Comparison of ENCODE assay signal across 8 cellular contexts in the genomic region with DNA sequence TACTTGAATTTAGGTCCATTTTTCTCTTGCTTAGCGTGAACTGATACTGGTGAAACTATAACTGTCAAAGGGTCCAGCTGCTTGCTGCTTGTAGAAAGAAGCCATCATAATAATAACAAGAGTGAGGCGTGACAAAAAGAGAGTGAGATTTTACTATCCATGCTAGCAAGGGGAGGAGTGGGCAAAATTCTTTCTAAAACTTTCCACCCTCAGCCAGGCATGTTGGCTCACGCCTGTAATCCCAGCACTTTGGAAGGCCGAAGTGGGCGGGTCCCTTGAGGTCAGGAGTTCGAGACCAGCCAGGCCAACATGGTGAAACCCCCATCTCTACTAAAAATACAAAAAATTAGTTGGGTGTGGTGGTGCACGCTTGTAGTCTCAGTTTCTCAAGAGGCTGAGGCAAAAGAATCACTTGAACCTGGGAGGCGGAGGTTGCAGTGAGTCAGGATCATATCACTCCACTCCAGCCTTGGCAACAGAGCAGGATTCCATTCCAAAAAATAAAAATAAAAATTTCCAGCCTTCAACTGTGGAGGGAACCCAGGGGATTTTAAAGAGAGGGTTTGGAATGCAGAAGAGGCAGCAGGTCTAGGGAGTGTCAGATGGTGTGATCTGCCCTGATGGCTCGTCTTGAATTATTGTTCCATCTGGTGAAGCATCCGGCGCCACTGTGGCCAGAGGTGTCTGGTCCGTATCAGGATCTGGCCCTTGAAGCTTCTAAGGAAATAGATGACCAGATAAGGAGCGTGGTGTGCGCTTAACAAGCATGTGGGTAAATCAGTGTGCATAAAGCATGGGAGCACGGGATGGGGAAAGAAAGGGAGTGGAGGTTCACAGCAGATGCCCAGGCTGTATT. TPM values are rescaled to one million over a fixed set of nuclear protein-coding genes. Genes with fewer than 3 reads are reported as not detected.
DNase-seq lines count a peak whose midpoint lies in the region; ATAC-seq and TF ChIP-seq lines count a peak whose summit lies in the region.

No MANE protein-coding gene starts in this region.

- in situ Hi-C loops in GM13977 (cut with MboI; ENCODE audit: low pct_unique_long_range_greater_than_20kb, low sequenced_read_pairs, unreplicated experiment) = no loop called here

- H3K4me2 ChIP-seq in trophoblast cell (ENCODE audit: low read length) = no peak overlapping the region

- H2BK120ac ChIP-seq in trophoblast cell (ENCODE audit: insufficient read depth, low read length, poor library complexity) = peak overlapping the region; percentile 58

- H2AK5ac ChIP-seq in trophoblast cell (ENCODE audit: low read length) = no peak overlapping the region

- peaks cover 6% of the 10 kb centered on the region for H3K79me1 ChIP-seq in trophoblast cell (ENCODE audit: low read length)

- no peak overlapping the region for H3K18ac ChIP-seq in trophoblast cell (ENCODE audit: low read length)

- H3K4me3 ChIP-seq in choroid plexus epithelial cell (ENCODE audit: low read depth, low read length) = no peak overlapping the region
- H3K4me3 ChIP-seq in trophoblast cell (ENCODE audit: low read depth, low read length) = no peak overlapping the region

- no peaks in the 10 kb centered on the region for H3K27me3 ChIP-seq in trophoblast cell (ENCODE audit: insufficient read depth, low read length)

- peaks cover 10 to 14% of the 10 kb centered on the region in 2 experiments for H3K4me1 ChIP-seq in trophoblast cell (ENCODE audit: control insufficient read depth in 1 of 2, insufficient read depth in 2 of 2, low read length in 2 of 2)

- H3K4ac ChIP-seq in trophoblast cell (ENCODE audit: low read depth, low read length) = no peak overlapping the region

- ATAC-seq in HG02973 (IDR thresholded peaks at IDR 0.05; ENCODE audit: unreplicated experiment) = peak; percentile 60
- ATAC-seq in GM18873 (IDR thresholded peaks at IDR 0.05; ENCODE audit: low FRiP score, unreplicated experiment) = no peak

- H3K14ac ChIP-seq in trophoblast cell (ENCODE audit: low read length) = no peak overlapping the region

- no peak overlapping the region for H2AFZ ChIP-seq in trophoblast cell (ENCODE audit: insufficient read depth, low read length, poor library complexity)

- no peak for TF ChIP-seq CTCF in GM13977 (IDR thresholded peaks at IDR 0.05; ENCODE audit: extremely low read depth, insufficient read depth, missing control alignments)
- TF ChIP-seq CTCF in choroid plexus epithelial cell (conservative IDR thresholded peaks at IDR 0.05; ENCODE audit: low read depth, low read length) = no peak

- no peaks in the 10 kb centered on the region for H3K9me3 ChIP-seq in trophoblast cell (ENCODE audit: insufficient read depth, low read depth, low read length)

- peak; percentile 33 for DNase-seq in GM13977 (ENCODE audit: low spot score)
- peak; percentile 53 for DNase-seq in choroid plexus epithelial cell (ENCODE audit: low read depth)
- peak; percentile 66 to 74 for DNase-seq in trophoblast cell
- DNase-seq in cerebellum (ENCODE audit: low spot score) = no peak
- DNase-seq in NCI-H2081 treated with DMSO at 0.1 percent for 48 hours (lab: John Stamatoyannopoulos, UW) = no peak
- no peak for DNase-seq in Kasumi-1 (lab: John Stamatoyannopoulos, UW)

- no peak overlapping the region for H2BK12ac ChIP-seq in trophoblast cell (ENCODE audit: low read length)

- H4K12ac ChIP-seq in trophoblast cell (ENCODE audit: low read depth, low read length) = no peak overlapping the region

- peak overlapping the region; percentile 71 for H3K27ac ChIP-seq in trophoblast cell (ENCODE audit: low read depth, low read length)

- no peak overlapping the region for H3K23ac ChIP-seq in trophoblast cell (ENCODE audit: low read length)

- no peak overlapping the region for H3K9ac ChIP-seq in trophoblast cell (ENCODE audit: low read length)

- peak overlapping the region; percentile 51 for H4K91ac ChIP-seq in trophoblast cell (ENCODE audit: low read depth, low read length)

- no peak overlapping the region for H2BK5ac ChIP-seq in trophoblast cell (ENCODE audit: low read depth, low read length, poor library complexity)

- no peaks in the 10 kb centered on the region for H3K79me2 ChIP-seq in trophoblast cell (ENCODE audit: control insufficient read depth, insufficient read depth, low read length, poor library complexity)

- no CpG with 5 or more reads among the region's 15 CpGs for WGBS in trophoblast cell (ENCODE audit: extremely low coverage, insufficient coverage, insufficient read length)

- peak overlapping the region; percentile 11 for H4K8ac ChIP-seq in trophoblast cell (ENCODE audit: low read depth, low read length)

- H3K36me3 ChIP-seq in trophoblast cell (ENCODE audit: control insufficient read depth in 1 of 2, insufficient read depth in 2 of 2, low read length in 2 of 2) = peaks cover 5 to 10% of the 10 kb centered on the region in 2 experiments

RNA-seq across cellular contexts. Expression of a gene that starts 51.8 kb away (rescaled TPM):
- 0.38 and 0.43 TPM in 2 replicates for polyA plus RNA-seq in trophoblast cell (2013)
- 13.4 TPM for total RNA-seq in cerebellum

RNA-seq across cellular contexts. Expression of a gene that starts 52.7 kb away (rescaled TPM):
- 16.7 and 19.1 TPM in 2 replicates for polyA plus RNA-seq in trophoblast cell (2013)
- 14.2 TPM for total RNA-seq in cerebellum

Comparison
In these comparisons a context has a peak if more than half of its experiments do, and no peak if none do; other contexts are left out.
1. DNase-seq: peak in GM13977 (single experiment), choroid plexus epithelial cell (single experiment) and trophoblast cell (2 of 2); none in cerebellum (single experiment), NCI-H2081 treated with DMSO at 0.1 percent for 48 hours (single experiment) and Kasumi-1 (0 of 2).